8 cellular contexts compared by ENCODE assay signal in genomic region chr12:118307069-118307954, GRCh38.
A peak's percentile ranks its signal among the peaks of the same experiment; 100 is the strongest.
DNase-seq lines count a peak whose midpoint lies in the region; ATAC-seq and TF ChIP-seq lines count a peak whose summit lies in the region.

No MANE protein-coding gene starts in this region.

- TF ChIP-seq CTCF in GM10266 (IDR thresholded peaks at IDR 0.05; ENCODE audit: control insufficient read depth, insufficient read depth, low read depth, missing control alignments) (no peak), WERI-Rb-1 (IDR thresholded peaks at IDR 0.05; ENCODE audit: low read depth, low read length) (no peak)

- H3K9me3 ChIP-seq in WERI-Rb-1 (ENCODE audit: severe bottlenecking) (no peaks in the 10 kb centered on the region), HAP-1 (no peaks in the 10 kb centered on the region)

- no peaks in the 10 kb centered on the region for H3K36me3 ChIP-seq in WERI-Rb-1
- H3K36me3 ChIP-seq in HAP-1 (replicated peaks): no peaks in the 10 kb centered on the region

- H3K4me1 ChIP-seq in HAP-1: peaks cover 16% of the 10 kb centered on the region

- H3K27ac ChIP-seq in WERI-Rb-1: no peak overlapping the region

- no peaks in the 10 kb centered on the region for H3K27me3 ChIP-seq in WERI-Rb-1 (ENCODE audit: insufficient read depth, low read depth, severe bottlenecking)
- no peaks in the 10 kb centered on the region for H3K27me3 ChIP-seq in HAP-1 (ENCODE audit: low read depth)

- H3K4me3 ChIP-seq in WERI-Rb-1 (ENCODE audit: low read depth, low read length): no peak overlapping the region
- H3K4me3 ChIP-seq in HAP-1: no peak overlapping the region

- in situ Hi-C loops in HAP-1 (cut with MboI; ENCODE audit: low sequenced_read_pairs): no loop called here

- DNase-seq in GM10266 (ENCODE audit: extremely low spot score): peak; percentile 30
- peak; percentile 73 for DNase-seq in dermis blood vessel endothelial cell
- peak; percentile 94 for DNase-seq in renal cortical epithelial cell (ENCODE audit: low read depth)
- no peak for DNase-seq in WERI-Rb-1
- DNase-seq in HAP-1 (ENCODE audit: low spot score in 2 of 2): no peak

- ATAC-seq in HG02870 (IDR thresholded peaks at IDR 0.05; ENCODE audit: unreplicated experiment) (peak; percentile 67), SK-N-SH treated with all-trans-retinoic acid at 6 μM for 48 hours (peak; percentile 98), GM18870 (IDR thresholded peaks at IDR 0.05; ENCODE audit: unreplicated experiment) (no peak)

TF ChIP-seq in SK-N-SH treated with all-trans-retinoic acid at 6 μM for 48 hours, 23 proteins besides CTCF, POLR2A, EP300 and RAD21:
- TF ChIP-seq, protein P1, sequence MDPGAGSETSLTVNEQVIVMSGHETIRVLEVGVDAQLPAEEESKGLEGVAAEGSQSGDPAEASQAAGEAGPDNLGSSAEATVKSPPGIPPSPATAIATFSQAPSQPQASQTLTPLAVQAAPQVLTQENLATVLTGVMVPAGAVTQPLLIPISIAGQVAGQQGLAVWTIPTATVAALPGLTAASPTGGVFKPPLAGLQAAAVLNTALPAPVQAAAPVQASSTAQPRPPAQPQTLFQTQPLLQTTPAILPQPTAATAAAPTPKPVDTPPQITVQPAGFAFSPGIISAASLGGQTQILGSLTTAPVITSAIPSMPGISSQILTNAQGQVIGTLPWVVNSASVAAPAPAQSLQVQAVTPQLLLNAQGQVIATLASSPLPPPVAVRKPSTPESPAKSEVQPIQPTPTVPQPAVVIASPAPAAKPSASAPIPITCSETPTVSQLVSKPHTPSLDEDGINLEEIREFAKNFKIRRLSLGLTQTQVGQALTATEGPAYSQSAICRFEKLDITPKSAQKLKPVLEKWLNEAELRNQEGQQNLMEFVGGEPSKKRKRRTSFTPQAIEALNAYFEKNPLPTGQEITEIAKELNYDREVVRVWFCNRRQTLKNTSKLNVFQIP (CRISPR knock-in tag; IDR thresholded peaks at IDR 0.05; ENCODE audit: borderline replicate concordance, low read depth): no peak
- TF ChIP-seq CSDC2 (CRISPR knock-in tag; IDR thresholded peaks at IDR 0.05): no peak
- no peak for TF ChIP-seq SNAI2 (CRISPR knock-in tag; IDR thresholded peaks at IDR 0.05)
- TF ChIP-seq ZNF8 (CRISPR knock-in tag; IDR thresholded peaks at IDR 0.05): no peak
- no peak for TF ChIP-seq BACH2 (CRISPR knock-in tag; IDR thresholded peaks at IDR 0.05; ENCODE audit: borderline replicate concordance)
- TF ChIP-seq TCF4 (CRISPR knock-in tag; IDR thresholded peaks at IDR 0.05; ENCODE audit: borderline replicate concordance): no peak
- no peak for TF ChIP-seq ISL1 (CRISPR knock-in tag; IDR thresholded peaks at IDR 0.05)
- no peak for TF ChIP-seq ESRRG (CRISPR knock-in tag; IDR thresholded peaks at IDR 0.05)
- TF ChIP-seq CSRNP3 (CRISPR knock-in tag; IDR thresholded peaks at IDR 0.05): no peak
- TF ChIP-seq, protein P2, sequence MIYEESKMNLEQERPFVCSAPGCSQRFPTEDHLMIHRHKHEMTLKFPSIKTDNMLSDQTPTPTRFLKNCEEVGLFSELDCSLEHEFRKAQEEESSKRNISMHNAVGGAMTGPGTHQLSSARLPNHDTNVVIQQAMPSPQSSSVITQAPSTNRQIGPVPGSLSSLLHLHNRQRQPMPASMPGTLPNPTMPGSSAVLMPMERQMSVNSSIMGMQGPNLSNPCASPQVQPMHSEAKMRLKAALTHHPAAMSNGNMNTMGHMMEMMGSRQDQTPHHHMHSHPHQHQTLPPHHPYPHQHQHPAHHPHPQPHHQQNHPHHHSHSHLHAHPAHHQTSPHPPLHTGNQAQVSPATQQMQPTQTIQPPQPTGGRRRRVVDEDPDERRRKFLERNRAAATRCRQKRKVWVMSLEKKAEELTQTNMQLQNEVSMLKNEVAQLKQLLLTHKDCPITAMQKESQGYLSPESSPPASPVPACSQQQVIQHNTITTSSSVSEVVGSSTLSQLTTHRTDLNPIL (CRISPR knock-in tag; IDR thresholded peaks at IDR 0.05; ENCODE audit: low read depth): no peak
- no peak for TF ChIP-seq ZFP30 (CRISPR knock-in tag; IDR thresholded peaks at IDR 0.05)

Comparison
In these comparisons a context has a peak if more than half of its experiments do, and no peak if none do; other contexts are left out.
1. DNase-seq: peak in GM10266 (single experiment), dermis blood vessel endothelial cell (single experiment) and renal cortical epithelial cell (single experiment); none in WERI-Rb-1 (single experiment) and HAP-1 (0 of 2).